9 cellular contexts compared by ENCODE assay signal in genomic region chr4:82801910-82802521, GRCh38. TPM values are rescaled to one million over a fixed set of nuclear protein-coding genes. Genes with fewer than 3 reads are reported as not detected.
A peak's percentile ranks its signal among the peaks of the same experiment; 100 is the strongest.
DNase-seq lines count a peak whose midpoint lies in the region; ATAC-seq and TF ChIP-seq lines count a peak whose summit lies in the region.
"Had no signal": no experiment of that assay in that cellular context is flagged by ENCODE, and none has a peak within 500 bp of the region (broad histone marks: within the 10 kb centered on the region; RNA-seq: fewer than 3 reads in every experiment).

No MANE protein-coding gene starts in this region.

- no peaks in the 10 kb centered on the region for H3K27me3 ChIP-seq in Karpas-422 (ENCODE audit: low read length)

- H3K27me3 Mint-ChIP-seq in brain (peaks cover 19% of the 10 kb centered on the region), neural crest cell (ENCODE audit: low read depth) (peaks cover 17% of the 10 kb centered on the region)

- no peak overlapping the region for H2AFZ ChIP-seq in Karpas-422 (ENCODE audit: low read length)

- TF ChIP-seq CTCF in brain (conservative IDR thresholded peaks at IDR 0.05): peak; percentile 57 to 65
- peak; percentile 51 for TF ChIP-seq CTCF in neural crest cell (conservative IDR thresholded peaks at IDR 0.05)

- H4K20me1 ChIP-seq in Karpas-422 (ENCODE audit: insufficient read depth, low read depth, low read length): no peaks in the 10 kb centered on the region

- H3K36me3 Mint-ChIP-seq in brain (no peaks in the 10 kb centered on the region), neural crest cell (ENCODE audit: low read depth) (no peaks in the 10 kb centered on the region)

- H3K36me3 ChIP-seq in Karpas-422 (ENCODE audit: insufficient read depth, low read length): no peaks in the 10 kb centered on the region

- H3K79me2 ChIP-seq in Karpas-422 (ENCODE audit: low read length): no peaks in the 10 kb centered on the region

- peaks cover 46% of the 10 kb centered on the region for H3K4me1 ChIP-seq in Karpas-422 (ENCODE audit: low read length)

- H3K4me1 Mint-ChIP-seq in brain (peaks cover 24% of the 10 kb centered on the region), neural crest cell (peaks cover 19% of the 10 kb centered on the region)

- H3K4me2 ChIP-seq in Karpas-422 (ENCODE audit: low read depth, low read length, poor library complexity, severe bottlenecking): peak overlapping the region; percentile 42

- H3K9me3 Mint-ChIP-seq in brain (no peaks in the 10 kb centered on the region), neural crest cell (no peaks in the 10 kb centered on the region)
- H3K9me3 Mint-ChIP-seq: T-helper 1 cell treated with Interleukin-12 subunit alpha and Interleukin-12 subunit beta and Interleukin-4 antibody, amounts not matched to agents 30 μg/mL and 1 μg/mL, for 36 hours had no signal

- H3K9me3 ChIP-seq in Karpas-422 (ENCODE audit: low read length): no peaks in the 10 kb centered on the region

- H3K4me3 ChIP-seq in Karpas-422 (ENCODE audit: low read length): no peak overlapping the region

- H3K9ac ChIP-seq in Karpas-422 (ENCODE audit: low read length): no peak overlapping the region

- DNase-seq in EL (peak; percentile 42), Karpas-422 (peak; percentile 55), neural crest cell (ENCODE audit: low read depth, low spot score) (no peak), iPS-NIHi7 (ENCODE audit: extremely low spot score) (no peak)
- DNase-seq: stimulated activated CD4-positive, alpha-beta T cell treated with anti-CD3 and anti-CD28 coated beads, Interleukin-4, amount 100 ng/mL, for 1 hour had no signal

- ATAC-seq in HG03457 (IDR thresholded peaks at IDR 0.05; ENCODE audit: unreplicated experiment) (no peak), HG02884 (IDR thresholded peaks at IDR 0.05; ENCODE audit: unreplicated experiment) (no peak)

- H3K4me3 Mint-ChIP-seq in brain: peak overlapping the region in 3 of 5 experiments; percentile 14 to 69 (median 57)
- H3K4me3 Mint-ChIP-seq in neural crest cell: peak overlapping the region; percentile 1
- H3K4me3 Mint-ChIP-seq: T-helper 1 cell treated with Interleukin-12 subunit alpha and Interleukin-12 subunit beta and Interleukin-4 antibody, amounts not matched to agents 30 μg/mL and 1 μg/mL, for 36 hours had no signal

- H3K27ac Mint-ChIP-seq in brain (peak overlapping the region in 2 of 5 experiments; percentile 69 to 74), neural crest cell (ENCODE audit: unreplicated experiment) (no peak overlapping the region)
- H3K27ac Mint-ChIP-seq: T-helper 1 cell treated with Interleukin-12 subunit alpha and Interleukin-12 subunit beta and Interleukin-4 antibody, amounts not matched to agents 30 μg/mL and 1 μg/mL, for 36 hours had no signal

- no peak overlapping the region for H3K27ac ChIP-seq in Karpas-422 (ENCODE audit: low read length)

- no peaks in the 10 kb centered on the region for H3K9me2 ChIP-seq in Karpas-422 (replicated peaks; ENCODE audit: insufficient read depth, low read length)

RNA-seq across cellular contexts. Expression of gene SCD5, which starts 3.4 kb away (rescaled TPM):
- total RNA-seq in Karpas-422 (2014; rRNA removed; shearing (Covaris generic); ENCODE audit: low replicate concordance): 14.0 and 14.9 TPM in 2 replicates
- polyA plus RNA-seq in brain (ENCODE audit: insufficient read depth, low read depth, low replicate concordance): 188 TPM
- 39.5 and 40.7 TPM in 2 replicates for total RNA-seq in neural crest cell

Comparison
In these comparisons a context has a peak if more than half of its experiments do, and no peak if none do; other contexts are left out.
1. DNase-seq: peak in EL (single experiment) and Karpas-422 (single experiment); none in neural crest cell (single experiment) and iPS-NIHi7 (single experiment).